ENCODE assay signal across 9 cellular contexts in genomic region chr4:73944061-73944875, GRCh38. TPM values are rescaled to one million over a fixed set of nuclear protein-coding genes. Genes with fewer than 3 reads are reported as not detected.
DNase-seq lines count a peak whose midpoint lies in the region; ATAC-seq and TF ChIP-seq lines count a peak whose summit lies in the region.
"Had no signal": no experiment of that assay in that cellular context is flagged by ENCODE, and none has a peak within 500 bp of the region (broad histone marks: within the 10 kb centered on the region; RNA-seq: fewer than 3 reads in every experiment).

No MANE protein-coding gene starts in this region.

- no peaks in the 10 kb centered on the region for H3K36me3 Mint-ChIP-seq in activated CD4-positive, alpha-beta T cell treated with anti-CD3 and anti-CD28 coated beads for 36 hours (ENCODE audit: low read depth)

- DNase-seq in activated CD4-positive, alpha-beta T cell treated with anti-CD3 and anti-CD28 coated beads for 36 hours = peak; percentile 5
- no peak for DNase-seq in activated CD4-positive, alpha-beta T cell treated with anti-CD3 and anti-CD28 coated beads for 4 hours
- DNase-seq in vagina (ENCODE audit: extremely low spot score in 2 of 2) (no peak), NCI-H146 treated with DMSO at 0.1 percent for 48 hours (lab: John Stamatoyannopoulos, UW; ENCODE audit: unreplicated experiment) (no peak), NCI-H1694 treated with DMSO at 0.1 percent for 48 hours (lab: John Stamatoyannopoulos, UW) (no peak)
- DNase-seq: AML-193 had no signal

- no peak for ATAC-seq in activated CD4-positive, alpha-beta T cell treated with anti-CD3 and anti-CD28 coated beads for 36 hours
- ATAC-seq in esophagus mucosa = peak; percentile 31
- ATAC-seq in HG03095 (IDR thresholded peaks at IDR 0.05; ENCODE audit: unreplicated experiment) = no peak

- H3K27ac ChIP-seq in muscle layer of duodenum (ENCODE audit: low read length) (no peak overlapping the region), vagina (no peak overlapping the region)

- no peak overlapping the region for H3K4me3 Mint-ChIP-seq in activated CD4-positive, alpha-beta T cell treated with anti-CD3 and anti-CD28 coated beads for 36 hours

- H3K36me3 ChIP-seq in muscle layer of duodenum (ENCODE audit: control insufficient read depth in 1 of 2, insufficient read depth in 2 of 2, low read length in 2 of 2) (no peaks in the 10 kb centered on the region), vagina (no peaks in the 10 kb centered on the region)

- TF ChIP-seq POLR2A in vagina (IDR thresholded peaks at IDR 0.05) = no peak

- H3K4me3 ChIP-seq in muscle layer of duodenum (ENCODE audit: low read depth in 1 of 2, low read length in 2 of 2) (peak overlapping the region; percentile 26 to 32), vagina (peak overlapping the region; percentile 18 to 22)

- no peaks in the 10 kb centered on the region for H3K9me3 Mint-ChIP-seq in activated CD4-positive, alpha-beta T cell treated with anti-CD3 and anti-CD28 coated beads for 36 hours (ENCODE audit: low read depth)

- no peak for TF ChIP-seq CTCF in vagina (IDR thresholded peaks at IDR 0.05)

- POLR2A ChIA-PET in activated CD4-positive, alpha-beta T cell treated with anti-CD3 and anti-CD28 coated beads for 36 hours (lab: Charles Lee) = no interaction called here

- no peaks in the 10 kb centered on the region for H3K9me3 ChIP-seq in muscle layer of duodenum (ENCODE audit: control insufficient read depth in 1 of 2, low read length in 2 of 2)
- H3K9me3 ChIP-seq in vagina = no peaks in the 10 kb centered on the region

- H3K27me3 ChIP-seq in muscle layer of duodenum (ENCODE audit: low read depth, low read length) (peaks cover 11% of the 10 kb centered on the region), vagina (no peaks in the 10 kb centered on the region)

- peaks cover 36% of the 10 kb centered on the region for H3K27me3 Mint-ChIP-seq in activated CD4-positive, alpha-beta T cell treated with anti-CD3 and anti-CD28 coated beads for 36 hours

- peaks cover 0 to 5% of the 10 kb centered on the region in 2 donors for H3K4me1 ChIP-seq in muscle layer of duodenum (ENCODE audit: control insufficient read depth in 1 of 2, insufficient read depth in 2 of 2, low read length in 2 of 2)
- peaks cover 12% of the 10 kb centered on the region for H3K4me1 ChIP-seq in vagina

- peaks cover 2% of the 10 kb centered on the region for H3K4me1 Mint-ChIP-seq in activated CD4-positive, alpha-beta T cell treated with anti-CD3 and anti-CD28 coated beads for 36 hours

- H3K27ac Mint-ChIP-seq in activated CD4-positive, alpha-beta T cell treated with anti-CD3 and anti-CD28 coated beads for 36 hours = no peak overlapping the region

- CTCF ChIA-PET in activated CD4-positive, alpha-beta T cell treated with anti-CD3 and anti-CD28 coated beads for 36 hours (lab: Charles Lee) = interaction anchor here (0.7 kb wide), 1 partner anchor 194 kb away, joined by 3 read pairs; no protein-coding TSS in a partner anchor

- intact Hi-C loops in activated CD4-positive, alpha-beta T cell treated with anti-CD3 and anti-CD28 coated beads for 36 hours (cut with DNase I, micrococcal nuclease) = no loop called here
- intact Hi-C loops in vagina (cut with DNase I) = no loop called here

RNA-seq across cellular contexts. Expression of gene PF4, which starts 37.6 kb away (rescaled TPM):
- not detected for total RNA-seq in activated CD4-positive, alpha-beta T cell treated with anti-CD3 and anti-CD28 coated beads for 36 hours
- total RNA-seq in esophagus mucosa (not detected), vagina (9.1 TPM)

RNA-seq across cellular contexts. Expression of gene PPBP, which starts 43.7 kb away (rescaled TPM):
- not detected for total RNA-seq in activated CD4-positive, alpha-beta T cell treated with anti-CD3 and anti-CD28 coated beads for 36 hours
- 1.0 TPM for total RNA-seq in esophagus mucosa
- not detected for total RNA-seq in vagina

RNA-seq across cellular contexts. Expression of gene CXCL5, which starts 54.2 kb away (rescaled TPM):
- total RNA-seq in activated CD4-positive, alpha-beta T cell treated with anti-CD3 and anti-CD28 coated beads for 36 hours = not detected
- 0.12 TPM for total RNA-seq in esophagus mucosa
- total RNA-seq in vagina = not detected

Comparison
In these comparisons a context has a peak if more than half of its experiments do, and no peak if none do; other contexts are left out.
1. RNA of gene PF4, which starts 37.6 kb away (total RNA-seq): 9.1 TPM in vagina (single experiment); not detected in activated CD4-positive, alpha-beta T cell treated with anti-CD3 and anti-CD28 coated beads for 36 hours and not detected in esophagus mucosa (single experiment); every median in the first group is over 10 times any median in the second.